30 cellular contexts compared by ENCODE assay signal in genomic region chr7:87567052-87567451, GRCh38. TPM values are rescaled to one million over a fixed set of nuclear protein-coding genes. Genes with fewer than 3 reads are reported as not detected.
"Had no signal": no experiment of that assay in that cellular context is flagged by ENCODE, and none has a peak within 500 bp of the region (broad histone marks: within the 10 kb centered on the region; RNA-seq: fewer than 3 reads in every experiment).

No MANE protein-coding gene starts in this region.

- H3K9me3 Mint-ChIP-seq: effector memory CD8-positive, alpha-beta T cell; nephron; stimulated activated effector memory CD8-positive, alpha-beta T cell treated with anti-CD3 and anti-CD28 coated beads, Interleukin-12 subunit alpha, Interleukin-12 subunit beta, amount 100 ng/mL, for 72 hours; stimulated activated naive CD8-positive, alpha-beta T cell treated with anti-CD3 and anti-CD28 coated beads, Interleukin-15, Interleukin-2, amounts not matched to agents 100 ng/mL and 50 ng/mL, for 24 hours; T-helper 2 cell treated with Interferon-gamma antibody and Interleukin-4, amounts not matched to agents 5 μg/mL and 100 μg/mL, for 36 hours had no signal

- H3K4me3 ChIP-seq: heart right ventricle, skin epidermis, thoracic aorta had no signal

- H3K9me3 ChIP-seq: heart right ventricle, neutrophil, thoracic aorta had no signal

- H3K27me3 ChIP-seq: brain microvascular endothelial cell, foreskin keratinocyte, heart right ventricle, neutrophil had no signal

- H3K36me3 ChIP-seq: brain microvascular endothelial cell, heart right ventricle, neutrophil, thoracic aorta had no signal

- H3K27ac ChIP-seq: brain microvascular endothelial cell, foreskin keratinocyte, heart right ventricle, neutrophil, skin epidermis, thoracic aorta, VCaP had no signal

- H3K27ac Mint-ChIP-seq: activated naive CD8-positive, alpha-beta T cell; effector memory CD8-positive, alpha-beta T cell; nephron; stimulated activated effector memory CD8-positive, alpha-beta T cell treated with anti-CD3 and anti-CD28 coated beads, Interleukin-12 subunit alpha, Interleukin-12 subunit beta, amount 100 ng/mL, for 72 hours; stimulated activated naive CD8-positive, alpha-beta T cell treated with anti-CD3 and anti-CD28 coated beads, Interleukin-15, Interleukin-2, amounts not matched to agents 100 ng/mL and 50 ng/mL, for 24 hours; T-helper 2 cell treated with Interferon-gamma antibody and Interleukin-4, amounts not matched to agents 5 μg/mL and 100 μg/mL, for 36 hours had no signal

- H3K27me3 Mint-ChIP-seq: activated naive CD8-positive, alpha-beta T cell; effector memory CD8-positive, alpha-beta T cell; stimulated activated naive CD8-positive, alpha-beta T cell treated with anti-CD3 and anti-CD28 coated beads, Interleukin-15, Interleukin-2, amounts not matched to agents 100 ng/mL and 50 ng/mL, for 24 hours had no signal

- DNase-seq: activated CD4-positive, alpha-beta T cell treated with anti-CD3 and anti-CD28 coated beads for 4 hours; activated CD4-positive, alpha-beta T cell treated with anti-CD3 and anti-CD28 coated beads, Interleukin-2, amount 50 U/mL, for 48 hours; activated CD8-positive, alpha-beta memory T cell treated with anti-CD3 and anti-CD28 coated beads for 24 hours; activated effector memory CD4-positive, alpha-beta T cell treated with Interleukin-2 at 50 U/mL for 16 hours; activated naive CD4-positive, alpha-beta T cell treated with Interleukin-2 at 50 U/mL for 16 hours; anterior cingulate cortex; brain microvascular endothelial cell; caudate nucleus; cortex of kidney; effector memory CD8-positive, alpha-beta T cell; heart right ventricle; left cardiac atrium; mammary epithelial cell; stimulated activated CD4-positive, alpha-beta T cell treated with anti-CD3 and anti-CD28 coated beads, Interleukin-12 subunit alpha, Interleukin-12 subunit beta, amount 100 ng/mL, for 4 hours; stimulated activated CD4-positive, alpha-beta T cell treated with anti-CD3 and anti-CD28 coated beads, Interleukin-4, amount 100 ng/mL, for 1 hour; T-helper 1 cell had no signal

- FAIRE-seq: islet of Langerhans had no signal

- ATAC-seq: effector memory CD8-positive, alpha-beta T cell; foreskin keratinocyte; heart right ventricle; left cardiac atrium; sciatic nerve; stimulated activated effector memory CD8-positive, alpha-beta T cell treated with anti-CD3 and anti-CD28 coated beads, Interleukin-12 subunit alpha, Interleukin-12 subunit beta, amount 100 ng/mL, for 72 hours had no signal

- H3K4me1 ChIP-seq: heart right ventricle had no signal

- H3K4me3 Mint-ChIP-seq: activated naive CD8-positive, alpha-beta T cell; effector memory CD8-positive, alpha-beta T cell; nephron; stimulated activated effector memory CD8-positive, alpha-beta T cell treated with anti-CD3 and anti-CD28 coated beads, Interleukin-12 subunit alpha, Interleukin-12 subunit beta, amount 100 ng/mL, for 72 hours; stimulated activated naive CD8-positive, alpha-beta T cell treated with anti-CD3 and anti-CD28 coated beads, Interleukin-15, Interleukin-2, amounts not matched to agents 100 ng/mL and 50 ng/mL, for 24 hours; T-helper 2 cell treated with Interferon-gamma antibody and Interleukin-4, amounts not matched to agents 5 μg/mL and 100 μg/mL, for 36 hours had no signal

- H3K4me1 Mint-ChIP-seq: nephron had no signal

RNA-seq across cellular contexts. Expression of gene ABCB1, which starts 33.6 kb away (rescaled TPM):
- total RNA-seq: chondrocyte, foreskin keratinocyte, osteocyte had no signal
